ENCODE assay signal across 8 cellular contexts in the genomic region with DNA sequence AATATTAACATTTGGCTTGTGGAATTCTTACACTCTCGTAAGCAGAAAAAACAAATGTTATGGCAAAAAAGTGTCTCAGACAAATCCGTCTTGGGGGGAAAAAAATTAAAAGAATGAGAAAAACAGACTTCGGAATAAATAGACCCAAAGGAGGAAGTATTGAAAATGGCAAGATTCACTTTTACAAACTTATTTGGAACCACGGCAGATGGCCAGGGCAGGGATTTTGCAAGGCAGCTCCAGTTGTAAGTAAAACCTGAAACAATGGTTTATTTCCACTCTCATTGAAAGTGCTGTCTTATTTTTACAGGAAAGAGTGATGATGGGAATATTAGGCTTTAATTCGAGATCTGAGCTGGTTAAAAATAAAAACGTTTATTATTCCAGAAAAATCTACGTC. TPM values are rescaled to one million over a fixed set of nuclear protein-coding genes. Genes with fewer than 3 reads are reported as not detected.
DNase-seq lines count a peak whose midpoint lies in the region; FAIRE-seq and TF ChIP-seq lines count a peak whose summit lies in the region.

No MANE protein-coding gene starts in this region.

- peak overlapping the region; percentile 51 for H3K27ac Mint-ChIP-seq in activated naive CD4-positive, alpha-beta T cell treated with anti-CD3 and anti-CD28 coated beads, Interleukin-2, amount 50 U/mL, for 24 hours
- H3K27ac Mint-ChIP-seq in activated T-helper 2 cell treated with anti-CD3 and anti-CD28 coated beads, Interferon-gamma antibody, Interleukin-2, Interleukin-4, amounts not matched to agents 10 μg/mL and 5 μg/mL and 100 μg/mL, durations not matched to agents 14 hours and 24 hours and 36 hours = no peak overlapping the region
- H3K27ac Mint-ChIP-seq in mesothelial cell of epicardium (peak overlapping the region; percentile 72), type B pancreatic cell (peak overlapping the region; percentile 97)

- intact Hi-C loops in activated T-helper 2 cell treated with anti-CD3 and anti-CD28 coated beads, Interferon-gamma antibody, Interleukin-2, Interleukin-4, amounts not matched to agents 10 μg/mL and 5 μg/mL and 100 μg/mL, durations not matched to agents 14 hours and 24 hours and 36 hours (cut with micrococcal nuclease) = loop anchor here (2.0 to 5.0 kb wide), 4 partner anchors 69 to 459 kb away; no protein-coding TSS in a partner anchor

- H3K4me1 Mint-ChIP-seq in activated naive CD4-positive, alpha-beta T cell treated with anti-CD3 and anti-CD28 coated beads, Interleukin-2, amount 50 U/mL, for 24 hours = peaks cover 3% of the 10 kb centered on the region
- H3K4me1 Mint-ChIP-seq in activated T-helper 2 cell treated with anti-CD3 and anti-CD28 coated beads, Interferon-gamma antibody, Interleukin-2, Interleukin-4, amounts not matched to agents 10 μg/mL and 5 μg/mL and 100 μg/mL, durations not matched to agents 14 hours and 24 hours and 36 hours (ENCODE audit: low read depth) = peaks cover 27% of the 10 kb centered on the region
- H3K4me1 Mint-ChIP-seq in mesothelial cell of epicardium (peaks cover 25% of the 10 kb centered on the region), type B pancreatic cell (ENCODE audit: unreplicated experiment) (peaks cover 39% of the 10 kb centered on the region)

- no peak for DNase-seq in activated naive CD4-positive, alpha-beta T cell treated with Interleukin-2 at 50 U/mL for 16 hours
- DNase-seq in activated T-helper 2 cell treated with anti-CD3 and anti-CD28 coated beads, Interferon-gamma antibody, Interleukin-2, Interleukin-4, amounts not matched to agents 10 μg/mL and 5 μg/mL and 100 μg/mL, durations not matched to agents 14 hours and 24 hours and 36 hours (ENCODE audit: low spot score) = no peak
- no peak for DNase-seq in mesothelial cell of epicardium (ENCODE audit: low spot score in 2 of 2, unreplicated experiment in 2 of 2)
- DNase-seq in type B pancreatic cell (ENCODE audit: extremely low spot score, unreplicated experiment) = no peak
- no peak for DNase-seq in COR-L47 (lab: John Stamatoyannopoulos, UW)
- DNase-seq in NK-92 treated with Interleukin-12 subunit alpha and Interleukin-12 subunit beta, amount 100 ng/mL, for 24 hours (lab: John Stamatoyannopoulos, UW) = no peak
- DNase-seq in D721Med (ENCODE audit: insufficient read length, low spot score) = no peak

- peak overlapping the region; percentile 91 for H3K4me3 Mint-ChIP-seq in activated naive CD4-positive, alpha-beta T cell treated with anti-CD3 and anti-CD28 coated beads, Interleukin-2, amount 50 U/mL, for 24 hours
- H3K4me3 Mint-ChIP-seq in activated T-helper 2 cell treated with anti-CD3 and anti-CD28 coated beads, Interferon-gamma antibody, Interleukin-2, Interleukin-4, amounts not matched to agents 10 μg/mL and 5 μg/mL and 100 μg/mL, durations not matched to agents 14 hours and 24 hours and 36 hours (ENCODE audit: low read depth) = peak overlapping the region; percentile 59
- H3K4me3 Mint-ChIP-seq in mesothelial cell of epicardium (peak overlapping the region; percentile 76), type B pancreatic cell (peak overlapping the region; percentile 93)

- H3K27me3 Mint-ChIP-seq in activated naive CD4-positive, alpha-beta T cell treated with anti-CD3 and anti-CD28 coated beads, Interleukin-2, amount 50 U/mL, for 24 hours = no peaks in the 10 kb centered on the region
- no peaks in the 10 kb centered on the region for H3K27me3 Mint-ChIP-seq in activated T-helper 2 cell treated with anti-CD3 and anti-CD28 coated beads, Interferon-gamma antibody, Interleukin-2, Interleukin-4, amounts not matched to agents 10 μg/mL and 5 μg/mL and 100 μg/mL, durations not matched to agents 14 hours and 24 hours and 36 hours (ENCODE audit: low read depth)
- H3K27me3 Mint-ChIP-seq in mesothelial cell of epicardium (ENCODE audit: low read depth) (no peaks in the 10 kb centered on the region), type B pancreatic cell (no peaks in the 10 kb centered on the region)

- no peaks in the 10 kb centered on the region for H3K9me3 Mint-ChIP-seq in activated naive CD4-positive, alpha-beta T cell treated with anti-CD3 and anti-CD28 coated beads, Interleukin-2, amount 50 U/mL, for 24 hours
- H3K9me3 Mint-ChIP-seq in activated T-helper 2 cell treated with anti-CD3 and anti-CD28 coated beads, Interferon-gamma antibody, Interleukin-2, Interleukin-4, amounts not matched to agents 10 μg/mL and 5 μg/mL and 100 μg/mL, durations not matched to agents 14 hours and 24 hours and 36 hours = no peaks in the 10 kb centered on the region
- H3K9me3 Mint-ChIP-seq in mesothelial cell of epicardium (no peaks in the 10 kb centered on the region), type B pancreatic cell (no peaks in the 10 kb centered on the region)

- no peaks in the 10 kb centered on the region for H3K36me3 Mint-ChIP-seq in activated naive CD4-positive, alpha-beta T cell treated with anti-CD3 and anti-CD28 coated beads, Interleukin-2, amount 50 U/mL, for 24 hours
- H3K36me3 Mint-ChIP-seq in activated T-helper 2 cell treated with anti-CD3 and anti-CD28 coated beads, Interferon-gamma antibody, Interleukin-2, Interleukin-4, amounts not matched to agents 10 μg/mL and 5 μg/mL and 100 μg/mL, durations not matched to agents 14 hours and 24 hours and 36 hours (ENCODE audit: low read depth) = peaks cover 3% of the 10 kb centered on the region
- H3K36me3 Mint-ChIP-seq in mesothelial cell of epicardium (no peaks in the 10 kb centered on the region), type B pancreatic cell (no peaks in the 10 kb centered on the region)

- no peak for FAIRE-seq in D721Med (lab: Jason Lieb, UNC)

- no peak for TF ChIP-seq CTCF in mesothelial cell of epicardium (IDR thresholded peaks at IDR 0.05; ENCODE audit: unreplicated experiment)
- TF ChIP-seq CTCF in type B pancreatic cell (conservative IDR thresholded peaks at IDR 0.05) = no peak
- TF ChIP-seq CTCF in D721Med (IDR thresholded peaks at IDR 0.05; ENCODE audit: insufficient read depth, missing control alignments) = no peak

RNA-seq across cellular contexts. Expression of a gene that starts 1.5 kb away (rescaled TPM):
- 5.8 and 6.1 TPM in 2 replicates for total RNA-seq in activated T-helper 2 cell treated with anti-CD3 and anti-CD28 coated beads, Interferon-gamma antibody, Interleukin-2, Interleukin-4, amounts not matched to agents 10 μg/mL and 5 μg/mL and 100 μg/mL, durations not matched to agents 14 hours and 24 hours and 36 hours
- total RNA-seq in mesothelial cell of epicardium (5.3 to 6.6 TPM (median 6.0 TPM) in 3 replicates), type B pancreatic cell (ENCODE audit: low replicate concordance) (3.7 and 4.4 TPM in 2 replicates)
